ENCODE assay signal across 8 cellular contexts in the genomic region with DNA sequence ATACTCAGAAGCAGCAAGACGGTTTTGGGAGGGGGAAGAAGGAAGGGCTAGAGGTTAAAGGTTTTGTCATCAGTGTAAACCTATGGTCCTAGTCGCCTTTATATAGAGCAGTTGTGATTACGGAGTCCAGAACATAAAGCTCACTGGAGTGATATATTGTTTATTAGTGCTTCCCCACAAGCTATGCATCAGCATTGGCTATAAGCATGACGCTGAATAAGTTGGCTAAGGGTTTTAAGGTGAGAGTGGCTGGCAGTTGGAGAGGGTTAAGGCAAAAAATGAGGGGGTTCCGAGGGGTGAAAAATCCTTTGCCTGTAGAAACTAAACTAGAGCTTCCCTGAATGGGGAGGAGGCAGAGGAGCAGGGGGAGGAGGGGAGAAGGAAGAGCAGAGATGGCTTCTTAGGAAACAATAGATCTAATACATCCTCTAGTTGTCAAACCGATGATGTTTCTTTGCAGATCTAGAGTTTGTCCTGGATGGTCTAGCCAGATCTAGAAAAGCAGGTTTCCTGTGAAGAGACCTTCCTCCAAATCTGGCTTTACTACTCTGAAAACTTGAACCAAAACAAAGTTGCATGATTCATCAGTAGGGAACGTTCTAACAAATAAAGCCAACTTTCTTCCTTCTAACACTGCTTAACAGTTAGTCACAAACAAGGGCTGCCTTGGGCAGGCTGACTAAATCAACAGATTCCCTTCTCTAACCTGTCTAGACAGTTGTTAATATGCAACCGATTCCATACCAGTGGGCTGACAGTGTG. TPM values are rescaled to one million over a fixed set of nuclear protein-coding genes. Genes with fewer than 3 reads are reported as not detected.
DNase-seq lines count a peak whose midpoint lies in the region; ATAC-seq, FAIRE-seq and TF ChIP-seq lines count a peak whose summit lies in the region.

No MANE protein-coding gene starts in this region.

- intact Hi-C loops in sigmoid colon (cut with DNase I): loop anchor here (5.0 to 10.0 kb wide), 2 partner anchors 76 to 462 kb away; a partner anchor contains a TSS

- peaks cover 52% of the 10 kb centered on the region for H4K20me1 ChIP-seq in astrocyte (ENCODE audit: insufficient read depth, low read length)

- peak overlapping the region; percentile 98 for H3K27ac ChIP-seq in astrocyte (ENCODE audit: low read depth, low read length)
- H3K27ac ChIP-seq in sigmoid colon: peak overlapping the region; percentile 96 to 100 (median 100)

- H3K36me3 Mint-ChIP-seq in astrocyte (ENCODE audit: low read depth, unreplicated experiment): peaks cover 3% of the 10 kb centered on the region

- H3K4me1 ChIP-seq in astrocyte (ENCODE audit: insufficient read depth, low read length) (peaks cover 44% of the 10 kb centered on the region), iPS-15b (ENCODE audit: control insufficient read depth, insufficient read depth, low read length) (peaks cover 49% of the 10 kb centered on the region), sigmoid colon (peaks cover 0 to 58% (median 52%) of the 10 kb centered on the region in 4 donors)

- 36% methylated on average over 8 of the region's 8 CpGs for WGBS in sigmoid colon, 2 donors

- no peaks in the 10 kb centered on the region for H3K27me3 Mint-ChIP-seq in astrocyte (ENCODE audit: low read depth, unreplicated experiment)

- peak overlapping the region; percentile 98 for H3K4me3 Mint-ChIP-seq in astrocyte (ENCODE audit: unreplicated experiment)

- TF ChIP-seq POLR2A in sigmoid colon (IDR thresholded peaks at IDR 0.05): peak; percentile 20 to 46

- H3K9me3 ChIP-seq in astrocyte (ENCODE audit: insufficient read depth, low read depth, low read length): no peaks in the 10 kb centered on the region
- H3K9me3 ChIP-seq in iPS-15b (ENCODE audit: control insufficient read depth, insufficient read depth, low read length): no peaks in the 10 kb centered on the region
- H3K9me3 ChIP-seq in sigmoid colon: no peaks in the 10 kb centered on the region

- peak overlapping the region; percentile 96 for H3K4me2 ChIP-seq in astrocyte (ENCODE audit: low read length)

- H3K79me2 ChIP-seq in astrocyte (ENCODE audit: insufficient read depth, low read length): peaks cover 76% of the 10 kb centered on the region

- H3K9ac ChIP-seq in astrocyte (ENCODE audit: low read length) (peak overlapping the region; percentile 98), iPS-15b (ENCODE audit: low read depth, low read length) (no peak overlapping the region)

- FAIRE-seq in astrocyte (lab: Jason Lieb, UNC): peak; percentile 77

- H3K9me3 Mint-ChIP-seq in astrocyte (ENCODE audit: unreplicated experiment): peaks cover 2% of the 10 kb centered on the region

- no peaks in the 10 kb centered on the region for H3K36me3 ChIP-seq in astrocyte (ENCODE audit: insufficient read depth, low read length)
- H3K36me3 ChIP-seq in iPS-15b (ENCODE audit: control insufficient read depth, insufficient read depth, low read length): no peaks in the 10 kb centered on the region
- H3K36me3 ChIP-seq in sigmoid colon: no peaks in the 10 kb centered on the region

- ATAC-seq in GM21515 (IDR thresholded peaks at IDR 0.05; ENCODE audit: unreplicated experiment) (no peak), HG03469 (IDR thresholded peaks at IDR 0.05; ENCODE audit: unreplicated experiment) (no peak)

- DNase-seq in DMS53 (lab: John Stamatoyannopoulos, UW) (peak; percentile 66), M059J (ENCODE audit: low read depth) (peak; percentile 95), astrocyte (ENCODE audit: low read depth) (peak; percentile 94), sigmoid colon (no peak), NCI-H146 treated with DMSO at 0.1 percent for 48 hours (lab: John Stamatoyannopoulos, UW; ENCODE audit: unreplicated experiment) (no peak)

- peak overlapping the region; percentile 96 for H3K4me3 ChIP-seq in astrocyte (ENCODE audit: insufficient read depth, low read depth, low read length)
- H3K4me3 ChIP-seq in iPS-15b (ENCODE audit: low read depth, low read length): peak overlapping the region; percentile 95
- H3K4me3 ChIP-seq in sigmoid colon: peak overlapping the region; percentile 57 to 92 (median 78)

- H2AFZ ChIP-seq in astrocyte (ENCODE audit: low read depth, low read length): no peak overlapping the region

- TF ChIP-seq EP300 in sigmoid colon (IDR thresholded peaks at IDR 0.05): peak in 1 of 4 donors; percentile 5

- TF ChIP-seq CTCF in astrocyte (IDR thresholded peaks at IDR 0.05; ENCODE audit: insufficient read depth, low read depth, low read length) (no peak), sigmoid colon (IDR thresholded peaks at IDR 0.05) (no peak)

- H3K27me3 ChIP-seq in astrocyte (ENCODE audit: insufficient read depth, low read length): no peaks in the 10 kb centered on the region
- no peaks in the 10 kb centered on the region for H3K27me3 ChIP-seq in iPS-15b (ENCODE audit: control insufficient read depth, insufficient read depth, low read length)
- H3K27me3 ChIP-seq in sigmoid colon: no peaks in the 10 kb centered on the region

- peaks cover 42% of the 10 kb centered on the region for H3K4me1 Mint-ChIP-seq in astrocyte (ENCODE audit: low read depth, unreplicated experiment)

- peak overlapping the region; percentile 99 for H3K27ac Mint-ChIP-seq in astrocyte (ENCODE audit: unreplicated experiment)

RNA-seq across cellular contexts. Expression of a gene that starts 2.5 kb away (rescaled TPM):
- 7.3 and 11.6 TPM in 2 replicates for total RNA-seq in M059J (2014; rRNA removed; shearing (Covaris generic))
- total RNA-seq in astrocyte (76.5 and 81.2 TPM in 2 replicates), sigmoid colon (10 to 100 TPM; 21.2 to 52.1 (median 25.1) TPM)
- polyA plus RNA-seq in sigmoid colon: 1 to 10 TPM in 1 of 3 donors, under 1 TPM in 2; 0.60 to 7.8 (median 0.69) TPM

Comparison
In these comparisons a context has a peak if more than half of its experiments do, and no peak if none do; other contexts are left out.
1. DNase-seq: peak in DMS53 (single experiment), M059J (single experiment) and astrocyte (single experiment); none in sigmoid colon (single experiment) and NCI-H146 treated with DMSO at 0.1 percent for 48 hours (single experiment).
2. Peak in every context shown above with its lines, with median percentiles within 50 percentile points of each other: H3K4me3 ChIP-seq.